In genomic region chr2:126496493-126496892, GRCh38 we compare ENCODE assay signal across 1 cellular context.
TF ChIP-seq lines count a peak whose summit lies in the region.

No MANE protein-coding gene starts in this region.

TF ChIP-seq in GM12878, 131 proteins besides CTCF, POLR2A, EP300 and RAD21 (continued from another document):
- TF ChIP-seq, protein P1, sequence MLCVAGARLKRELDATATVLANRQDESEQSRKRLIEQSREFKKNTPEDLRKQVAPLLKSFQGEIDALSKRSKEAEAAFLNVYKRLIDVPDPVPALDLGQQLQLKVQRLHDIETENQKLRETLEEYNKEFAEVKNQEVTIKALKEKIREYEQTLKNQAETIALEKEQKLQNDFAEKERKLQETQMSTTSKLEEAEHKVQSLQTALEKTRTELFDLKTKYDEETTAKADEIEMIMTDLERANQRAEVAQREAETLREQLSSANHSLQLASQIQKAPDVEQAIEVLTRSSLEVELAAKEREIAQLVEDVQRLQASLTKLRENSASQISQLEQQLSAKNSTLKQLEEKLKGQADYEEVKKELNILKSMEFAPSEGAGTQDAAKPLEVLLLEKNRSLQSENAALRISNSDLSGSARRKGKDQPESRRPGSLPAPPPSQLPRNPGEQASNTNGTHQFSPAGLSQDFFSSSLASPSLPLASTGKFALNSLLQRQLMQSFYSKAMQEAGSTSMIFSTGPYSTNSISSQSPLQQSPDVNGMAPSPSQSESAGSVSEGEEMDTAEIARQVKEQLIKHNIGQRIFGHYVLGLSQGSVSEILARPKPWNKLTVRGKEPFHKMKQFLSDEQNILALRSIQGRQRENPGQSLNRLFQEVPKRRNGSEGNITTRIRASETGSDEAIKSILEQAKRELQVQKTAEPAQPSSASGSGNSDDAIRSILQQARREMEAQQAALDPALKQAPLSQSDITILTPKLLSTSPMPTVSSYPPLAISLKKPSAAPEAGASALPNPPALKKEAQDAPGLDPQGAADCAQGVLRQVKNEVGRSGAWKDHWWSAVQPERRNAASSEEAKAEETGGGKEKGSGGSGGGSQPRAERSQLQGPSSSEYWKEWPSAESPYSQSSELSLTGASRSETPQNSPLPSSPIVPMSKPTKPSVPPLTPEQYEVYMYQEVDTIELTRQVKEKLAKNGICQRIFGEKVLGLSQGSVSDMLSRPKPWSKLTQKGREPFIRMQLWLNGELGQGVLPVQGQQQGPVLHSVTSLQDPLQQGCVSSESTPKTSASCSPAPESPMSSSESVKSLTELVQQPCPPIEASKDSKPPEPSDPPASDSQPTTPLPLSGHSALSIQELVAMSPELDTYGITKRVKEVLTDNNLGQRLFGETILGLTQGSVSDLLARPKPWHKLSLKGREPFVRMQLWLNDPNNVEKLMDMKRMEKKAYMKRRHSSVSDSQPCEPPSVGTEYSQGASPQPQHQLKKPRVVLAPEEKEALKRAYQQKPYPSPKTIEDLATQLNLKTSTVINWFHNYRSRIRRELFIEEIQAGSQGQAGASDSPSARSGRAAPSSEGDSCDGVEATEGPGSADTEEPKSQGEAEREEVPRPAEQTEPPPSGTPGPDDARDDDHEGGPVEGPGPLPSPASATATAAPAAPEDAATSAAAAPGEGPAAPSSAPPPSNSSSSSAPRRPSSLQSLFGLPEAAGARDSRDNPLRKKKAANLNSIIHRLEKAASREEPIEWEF (IDR thresholded peaks at IDR 0.05; ENCODE audit: insufficient replicate concordance, low read depth, low read length): no peak
- TF ChIP-seq TARDBP (IDR thresholded peaks at IDR 0.05; ENCODE audit: borderline replicate concordance): 0 out of 2 replicates have a peak, but pooled peaks have one; percentile 42
- no peak for TF ChIP-seq SMARCA5 (IDR thresholded peaks at IDR 0.05)
- no peak for TF ChIP-seq SIN3A (IDR thresholded peaks at IDR 0.05; ENCODE audit: low read depth, low read length)
- TF ChIP-seq NFXL1 (IDR thresholded peaks at IDR 0.05; ENCODE audit: borderline replicate concordance): no peak
- TF ChIP-seq, protein P2, sequence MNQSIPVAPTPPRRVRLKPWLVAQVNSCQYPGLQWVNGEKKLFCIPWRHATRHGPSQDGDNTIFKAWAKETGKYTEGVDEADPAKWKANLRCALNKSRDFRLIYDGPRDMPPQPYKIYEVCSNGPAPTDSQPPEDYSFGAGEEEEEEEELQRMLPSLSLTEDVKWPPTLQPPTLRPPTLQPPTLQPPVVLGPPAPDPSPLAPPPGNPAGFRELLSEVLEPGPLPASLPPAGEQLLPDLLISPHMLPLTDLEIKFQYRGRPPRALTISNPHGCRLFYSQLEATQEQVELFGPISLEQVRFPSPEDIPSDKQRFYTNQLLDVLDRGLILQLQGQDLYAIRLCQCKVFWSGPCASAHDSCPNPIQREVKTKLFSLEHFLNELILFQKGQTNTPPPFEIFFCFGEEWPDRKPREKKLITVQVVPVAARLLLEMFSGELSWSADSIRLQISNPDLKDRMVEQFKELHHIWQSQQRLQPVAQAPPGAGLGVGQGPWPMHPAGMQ (IDR thresholded peaks at IDR 0.05; ENCODE audit: borderline replicate concordance): no peak
- TF ChIP-seq, protein P3, sequence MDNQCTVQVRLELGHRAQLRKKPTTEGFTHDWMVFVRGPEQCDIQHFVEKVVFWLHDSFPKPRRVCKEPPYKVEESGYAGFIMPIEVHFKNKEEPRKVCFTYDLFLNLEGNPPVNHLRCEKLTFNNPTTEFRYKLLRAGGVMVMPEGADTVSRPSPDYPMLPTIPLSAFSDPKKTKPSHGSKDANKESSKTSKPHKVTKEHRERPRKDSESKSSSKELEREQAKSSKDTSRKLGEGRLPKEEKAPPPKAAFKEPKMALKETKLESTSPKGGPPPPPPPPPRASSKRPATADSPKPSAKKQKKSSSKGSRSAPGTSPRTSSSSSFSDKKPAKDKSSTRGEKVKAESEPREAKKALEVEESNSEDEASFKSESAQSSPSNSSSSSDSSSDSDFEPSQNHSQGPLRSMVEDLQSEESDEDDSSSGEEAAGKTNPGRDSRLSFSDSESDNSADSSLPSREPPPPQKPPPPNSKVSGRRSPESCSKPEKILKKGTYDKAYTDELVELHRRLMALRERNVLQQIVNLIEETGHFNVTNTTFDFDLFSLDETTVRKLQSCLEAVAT (IDR thresholded peaks at IDR 0.05): no peak
- TF ChIP-seq, protein P4, sequence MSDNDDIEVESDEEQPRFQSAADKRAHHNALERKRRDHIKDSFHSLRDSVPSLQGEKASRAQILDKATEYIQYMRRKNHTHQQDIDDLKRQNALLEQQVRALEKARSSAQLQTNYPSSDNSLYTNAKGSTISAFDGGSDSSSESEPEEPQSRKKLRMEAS (IDR thresholded peaks at IDR 0.05; ENCODE audit: low read depth, low read length): no peak
- no peak for TF ChIP-seq WRNIP1 (IDR thresholded peaks at IDR 0.05; ENCODE audit: borderline replicate concordance, low read depth, low read length)
- no peak for TF ChIP-seq BACH1 (IDR thresholded peaks at IDR 0.05; ENCODE audit: borderline replicate concordance)
- TF ChIP-seq ZNF622 (IDR thresholded peaks at IDR 0.05): no peak
- TF ChIP-seq ZNF687 (IDR thresholded peaks at IDR 0.05): no peak
- TF ChIP-seq CHD4 (IDR thresholded peaks at IDR 0.05): no peak
- TF ChIP-seq NR2C1 (IDR thresholded peaks at IDR 0.05): no peak
- TF ChIP-seq ETV6 (conservative IDR thresholded peaks at IDR 0.05 in 1 of 2, IDR thresholded peaks at IDR 0.05 in 1 of 2; ENCODE audit: borderline replicate concordance in 1 of 2, low read depth in 1 of 2): no peak; a peak in 1 of 4 replicates
- TF ChIP-seq NFIC (IDR thresholded peaks at IDR 0.05; ENCODE audit: low read depth, low read length): peak; percentile 97
- TF ChIP-seq RUNX3 (IDR thresholded peaks at IDR 0.05; ENCODE audit: low read length): peak; percentile 85
- no peak for TF ChIP-seq EGR1 (IDR thresholded peaks at IDR 0.05; ENCODE audit: borderline replicate concordance in 1 of 2, low read depth in 2 of 2, low read length in 2 of 2)
- TF ChIP-seq ZZZ3 (IDR thresholded peaks at IDR 0.05; ENCODE audit: control insufficient read depth, insufficient read length, low read depth): no peak
- peak; percentile 79 for TF ChIP-seq EED (IDR thresholded peaks at IDR 0.05; ENCODE audit: low read depth)
- no peak for TF ChIP-seq NKRF (conservative IDR thresholded peaks at IDR 0.05)
- TF ChIP-seq STAT3 (IDR thresholded peaks at IDR 0.05; ENCODE audit: low read depth, low read length): no peak
- TF ChIP-seq ASH2L (IDR thresholded peaks at IDR 0.05; ENCODE audit: borderline replicate concordance, low read depth): no peak
- TF ChIP-seq HDAC2 (IDR thresholded peaks at IDR 0.05): no peak
- TF ChIP-seq KLF5 (IDR thresholded peaks at IDR 0.05; ENCODE audit: partially characterized antibody): no peak
- no peak for TF ChIP-seq ZNF274 (IDR thresholded peaks at IDR 0.05; ENCODE audit: insufficient read depth, insufficient read length)
- TF ChIP-seq IRF4 (IDR thresholded peaks at IDR 0.05; ENCODE audit: low read depth, low read length): peak; percentile 35; the same call in 1 of the 2 replicates
- TF ChIP-seq, protein P5, sequence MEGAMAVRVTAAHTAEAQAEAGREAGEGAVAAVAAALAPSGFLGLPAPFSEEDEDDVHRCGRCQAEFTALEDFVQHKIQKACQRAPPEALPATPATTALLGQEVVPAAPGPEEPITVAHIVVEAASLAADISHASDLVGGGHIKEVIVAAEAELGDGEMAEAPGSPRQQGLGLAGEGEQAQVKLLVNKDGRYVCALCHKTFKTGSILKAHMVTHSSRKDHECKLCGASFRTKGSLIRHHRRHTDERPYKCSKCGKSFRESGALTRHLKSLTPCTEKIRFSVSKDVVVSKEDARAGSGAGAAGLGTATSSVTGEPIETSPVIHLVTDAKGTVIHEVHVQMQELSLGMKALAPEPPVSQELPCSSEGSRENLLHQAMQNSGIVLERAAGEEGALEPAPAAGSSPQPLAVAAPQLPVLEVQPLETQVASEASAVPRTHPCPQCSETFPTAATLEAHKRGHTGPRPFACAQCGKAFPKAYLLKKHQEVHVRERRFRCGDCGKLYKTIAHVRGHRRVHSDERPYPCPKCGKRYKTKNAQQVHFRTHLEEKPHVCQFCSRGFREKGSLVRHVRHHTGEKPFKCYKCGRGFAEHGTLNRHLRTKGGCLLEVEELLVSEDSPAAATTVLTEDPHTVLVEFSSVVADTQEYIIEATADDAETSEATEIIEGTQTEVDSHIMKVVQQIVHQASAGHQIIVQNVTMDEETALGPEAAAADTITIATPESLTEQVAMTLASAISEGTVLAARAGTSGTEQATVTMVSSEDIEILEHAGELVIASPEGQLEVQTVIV (IDR thresholded peaks at IDR 0.05; ENCODE audit: borderline replicate concordance, partially characterized antibody): no peak
- no peak for TF ChIP-seq SKIL (IDR thresholded peaks at IDR 0.05; ENCODE audit: low read depth, poor library complexity, severe bottlenecking)
